24 cellular contexts compared by ENCODE assay signal in genomic region chr15:33623010-33623409, GRCh38.
DNase-seq lines count a peak whose midpoint lies in the region; ATAC-seq and TF ChIP-seq lines count a peak whose summit lies in the region.
"Had no signal": no experiment of that assay in that cellular context is flagged by ENCODE, and none has a peak within 500 bp of the region (broad histone marks: within the 10 kb centered on the region; RNA-seq: fewer than 3 reads in every experiment).

No MANE protein-coding gene starts in this region.

- H3K9ac ChIP-seq in OCI-LY3 (ENCODE audit: low read length) = no peak overlapping the region
- no peak overlapping the region for H3K9ac ChIP-seq in endodermal cell (ENCODE audit: extremely low read depth, low read length, poor library complexity, severe bottlenecking)

- DNase-seq in activated CD4-positive, alpha-beta T cell treated with anti-CD3 and anti-CD28 coated beads for 36 hours = peak; percentile 12
- DNase-seq in activated CD4-positive, alpha-beta T cell treated with anti-CD3 and anti-CD28 coated beads, Interleukin-2, amount 10 ng/mL, durations not matched to agents 24 days and 14 days = no peak
- DNase-seq in endodermal cell = peak; percentile 69
- DNase-seq in HEK293T (ENCODE audit: extremely low spot score) = no peak
- DNase-seq in NCI-H510A (lab: John Stamatoyannopoulos, UW) = no peak
- no peak for DNase-seq in activated effector memory CD4-positive, alpha-beta T cell treated with Interleukin-2 at 50 U/mL for 16 hours
- no peak for DNase-seq in germinal center (ENCODE audit: low spot score)
- DNase-seq: ACHN; activated CD4-positive, alpha-beta T cell treated with anti-CD3 and anti-CD28 coated beads, Interleukin-2, amount 50 U/mL, for 1 hour; activated CD8-positive, alpha-beta memory T cell treated with anti-CD3 and anti-CD28 coated beads, Interleukin-2, amount 50 U/mL, for 48 hours; activated gamma-delta T cell; DMS79 treated with DMSO at 0.1 percent for 48 hours; effector CD4-positive, alpha-beta T cell; heart right ventricle; islet precursor cell; mammary epithelial cell; naive thymus-derived CD8-positive, alpha-beta T cell; NCI-H1092; NCI-H2107; small intestine had no signal

- peaks cover 26% of the 10 kb centered on the region for H3K27me3 Mint-ChIP-seq in activated CD4-positive, alpha-beta T cell treated with anti-CD3 and anti-CD28 coated beads for 36 hours
- H3K27me3 Mint-ChIP-seq in activated CD4-positive, alpha-beta T cell treated with anti-CD3 and anti-CD28 coated beads, Interleukin-2, amount 10 ng/mL, durations not matched to agents 24 days and 14 days = no peaks in the 10 kb centered on the region
- H3K27me3 Mint-ChIP-seq in endodermal cell (ENCODE audit: insufficient read depth) = no peaks in the 10 kb centered on the region

- no peak for ATAC-seq in activated CD4-positive, alpha-beta T cell treated with anti-CD3 and anti-CD28 coated beads for 36 hours
- ATAC-seq: heart right ventricle; naive thymus-derived CD8-positive, alpha-beta T cell had no signal

- H3K4me2 ChIP-seq in OCI-LY3 (ENCODE audit: low read length) = no peak overlapping the region

- H3K4me1 ChIP-seq in OCI-LY3 (ENCODE audit: low read length) = peaks cover 12% of the 10 kb centered on the region
- H3K4me1 ChIP-seq in endodermal cell (ENCODE audit: control insufficient read depth, insufficient read depth, low read length) = no peaks in the 10 kb centered on the region
- H3K4me1 ChIP-seq: heart right ventricle, prostate gland had no signal

- intact Hi-C loops in activated CD4-positive, alpha-beta T cell treated with anti-CD3 and anti-CD28 coated beads for 36 hours (cut with DNase I, micrococcal nuclease) = no loop called here
- intact Hi-C loops in activated CD4-positive, alpha-beta T cell treated with anti-CD3 and anti-CD28 coated beads, Interleukin-2, amount 10 ng/mL, durations not matched to agents 24 days and 14 days (cut with micrococcal nuclease) = no loop called here

- no peaks in the 10 kb centered on the region for H3K79me2 ChIP-seq in OCI-LY3 (ENCODE audit: low read length)

- no peaks in the 10 kb centered on the region for H4K20me1 ChIP-seq in OCI-LY3 (ENCODE audit: insufficient read depth, low read length)

- H3K4me3 Mint-ChIP-seq in activated CD4-positive, alpha-beta T cell treated with anti-CD3 and anti-CD28 coated beads for 36 hours = no peak overlapping the region
- no peak overlapping the region for H3K4me3 Mint-ChIP-seq in activated CD4-positive, alpha-beta T cell treated with anti-CD3 and anti-CD28 coated beads, Interleukin-2, amount 10 ng/mL, durations not matched to agents 24 days and 14 days
- no peak overlapping the region for H3K4me3 Mint-ChIP-seq in endodermal cell
- H3K4me3 Mint-ChIP-seq: central memory CD8-positive, alpha-beta T cell; IgD-negative memory B cell; naive thymus-derived CD8-positive, alpha-beta T cell had no signal

- POLR2A ChIA-PET in activated CD4-positive, alpha-beta T cell treated with anti-CD3 and anti-CD28 coated beads for 36 hours (lab: Charles Lee) = no interaction called here
- POLR2A ChIA-PET in HEK293T (lab: Yijun Ruan, JAX) = no interaction called here

- H3K27ac ChIP-seq in OCI-LY3 (ENCODE audit: low read length) = no peak overlapping the region
- no peak overlapping the region for H3K27ac ChIP-seq in endodermal cell (ENCODE audit: low read depth, low read length)
- H3K27ac ChIP-seq: heart right ventricle, prostate gland had no signal

- no peaks in the 10 kb centered on the region for H3K4me1 Mint-ChIP-seq in activated CD4-positive, alpha-beta T cell treated with anti-CD3 and anti-CD28 coated beads for 36 hours
- no peaks in the 10 kb centered on the region for H3K4me1 Mint-ChIP-seq in activated CD4-positive, alpha-beta T cell treated with anti-CD3 and anti-CD28 coated beads, Interleukin-2, amount 10 ng/mL, durations not matched to agents 24 days and 14 days
- no peaks in the 10 kb centered on the region for H3K4me1 Mint-ChIP-seq in endodermal cell
- H3K4me1 Mint-ChIP-seq: central memory CD8-positive, alpha-beta T cell; IgD-negative memory B cell; naive thymus-derived CD8-positive, alpha-beta T cell had no signal

- 0 out of 2 replicates have a peak, but pooled peaks have one; percentile 13 for TF ChIP-seq CTCF in OCI-LY3 (IDR thresholded peaks at IDR 0.05; ENCODE audit: low read depth, low read length)
- peak; percentile 74 for TF ChIP-seq CTCF in endodermal cell (conservative IDR thresholded peaks at IDR 0.05)

- H3K27me3 ChIP-seq in OCI-LY3 (ENCODE audit: low read depth, low read length) (peaks cover 33% of the 10 kb centered on the region), endodermal cell (ENCODE audit: control insufficient read depth, insufficient read depth, low read length, poor library complexity, severe bottlenecking) (no peaks in the 10 kb centered on the region)

- no peak overlapping the region for H2AFZ ChIP-seq in OCI-LY3 (ENCODE audit: low read depth, low read length)

- H3K9me3 Mint-ChIP-seq in activated CD4-positive, alpha-beta T cell treated with anti-CD3 and anti-CD28 coated beads for 36 hours (ENCODE audit: low read depth) = no peaks in the 10 kb centered on the region
- H3K9me3 Mint-ChIP-seq in activated CD4-positive, alpha-beta T cell treated with anti-CD3 and anti-CD28 coated beads, Interleukin-2, amount 10 ng/mL, durations not matched to agents 24 days and 14 days = no peaks in the 10 kb centered on the region
- peaks cover 11% of the 10 kb centered on the region for H3K9me3 Mint-ChIP-seq in endodermal cell

- no peaks in the 10 kb centered on the region for H3K9me3 ChIP-seq in OCI-LY3 (ENCODE audit: insufficient read depth, low read length)
- no peaks in the 10 kb centered on the region for H3K9me3 ChIP-seq in endodermal cell (ENCODE audit: control insufficient read depth, low read length)
- H3K9me3 ChIP-seq: heart right ventricle, prostate gland had no signal

- H3K4me3 ChIP-seq in OCI-LY3 (ENCODE audit: low read length) (no peak overlapping the region), endodermal cell (ENCODE audit: low read length) (no peak overlapping the region)
- H3K4me3 ChIP-seq: heart right ventricle, prostate gland had no signal

- H3K36me3 ChIP-seq in OCI-LY3 (replicated peaks; ENCODE audit: low read depth, low read length) (no peaks in the 10 kb centered on the region), endodermal cell (ENCODE audit: control insufficient read depth, insufficient read depth, low read length) (no peaks in the 10 kb centered on the region)
- H3K36me3 ChIP-seq: heart right ventricle, prostate gland had no signal

- no peak overlapping the region for H3K27ac Mint-ChIP-seq in activated CD4-positive, alpha-beta T cell treated with anti-CD3 and anti-CD28 coated beads for 36 hours
- no peak overlapping the region for H3K27ac Mint-ChIP-seq in activated CD4-positive, alpha-beta T cell treated with anti-CD3 and anti-CD28 coated beads, Interleukin-2, amount 10 ng/mL, durations not matched to agents 24 days and 14 days
- no peak overlapping the region for H3K27ac Mint-ChIP-seq in endodermal cell
- H3K27ac Mint-ChIP-seq: IgD-negative memory B cell; naive thymus-derived CD8-positive, alpha-beta T cell had no signal

- WGBS in endodermal cell (ENCODE audit: insufficient coverage in 1 of 2, insufficient read length in 1 of 2), 2 experiments = 84 to 90% methylated on average over 2 to 5 of the region's 7 CpGs

- CTCF ChIA-PET in activated CD4-positive, alpha-beta T cell treated with anti-CD3 and anti-CD28 coated beads for 36 hours (lab: Charles Lee) = no interaction called here
- CTCF ChIA-PET in HEK293T (lab: Yijun Ruan, JAX) = no interaction called here

- H3K36me3 Mint-ChIP-seq in activated CD4-positive, alpha-beta T cell treated with anti-CD3 and anti-CD28 coated beads for 36 hours (ENCODE audit: low read depth) = no peaks in the 10 kb centered on the region
- no peaks in the 10 kb centered on the region for H3K36me3 Mint-ChIP-seq in activated CD4-positive, alpha-beta T cell treated with anti-CD3 and anti-CD28 coated beads, Interleukin-2, amount 10 ng/mL, durations not matched to agents 24 days and 14 days (ENCODE audit: low read depth)
- peaks cover 2% of the 10 kb centered on the region for H3K36me3 Mint-ChIP-seq in endodermal cell (ENCODE audit: low read depth)
- H3K36me3 Mint-ChIP-seq: IgD-negative memory B cell; naive thymus-derived CD8-positive, alpha-beta T cell had no signal

TF ChIP-seq in HEK293T, 16 proteins besides CTCF, POLR2A, EP300 and RAD21:
- TF ChIP-seq SUZ12 (IDR thresholded peaks at IDR 0.05) = no peak
- no peak for TF ChIP-seq SP1 (IDR thresholded peaks at IDR 0.05)
- TF ChIP-seq BHLHE40 (IDR thresholded peaks at IDR 0.05; ENCODE audit: borderline replicate concordance) = no peak
- TF ChIP-seq CTBP1 (IDR thresholded peaks at IDR 0.05; ENCODE audit: borderline replicate concordance) = no peak
- no peak for TF ChIP-seq ARNT (IDR thresholded peaks at IDR 0.05)
- TF ChIP-seq TARDBP (IDR thresholded peaks at IDR 0.05) = no peak

Comparison
In these comparisons a context has a peak if more than half of its experiments do, and no peak if none do; other contexts are left out.
1. DNase-seq: peak in activated CD4-positive, alpha-beta T cell treated with anti-CD3 and anti-CD28 coated beads for 36 hours (single experiment) and endodermal cell (single experiment); none in activated CD4-positive, alpha-beta T cell treated with anti-CD3 and anti-CD28 coated beads, Interleukin-2, amount 10 ng/mL, durations not matched to agents 24 days and 14 days (single experiment), HEK293T (single experiment), NCI-H510A (single experiment), activated effector memory CD4-positive, alpha-beta T cell treated with Interleukin-2 at 50 U/mL for 16 hours (single experiment) and germinal center (single experiment).